ENCODE assay signal across 1 cellular context in genomic region chr7:23597064-23597907, GRCh38.
A peak's percentile ranks its signal among the peaks of the same experiment; 100 is the strongest.
TF ChIP-seq lines count a peak whose summit lies in the region.

Gene CCDC126 (plus strand): TSS chr7:23597382. CDS start chr7:23611316, 13,934 bp downstream.

TF ChIP-seq in K562, 482 proteins besides CTCF, POLR2A, EP300 and RAD21 (continued from another document and continues in another):
- TF ChIP-seq, protein P1, sequence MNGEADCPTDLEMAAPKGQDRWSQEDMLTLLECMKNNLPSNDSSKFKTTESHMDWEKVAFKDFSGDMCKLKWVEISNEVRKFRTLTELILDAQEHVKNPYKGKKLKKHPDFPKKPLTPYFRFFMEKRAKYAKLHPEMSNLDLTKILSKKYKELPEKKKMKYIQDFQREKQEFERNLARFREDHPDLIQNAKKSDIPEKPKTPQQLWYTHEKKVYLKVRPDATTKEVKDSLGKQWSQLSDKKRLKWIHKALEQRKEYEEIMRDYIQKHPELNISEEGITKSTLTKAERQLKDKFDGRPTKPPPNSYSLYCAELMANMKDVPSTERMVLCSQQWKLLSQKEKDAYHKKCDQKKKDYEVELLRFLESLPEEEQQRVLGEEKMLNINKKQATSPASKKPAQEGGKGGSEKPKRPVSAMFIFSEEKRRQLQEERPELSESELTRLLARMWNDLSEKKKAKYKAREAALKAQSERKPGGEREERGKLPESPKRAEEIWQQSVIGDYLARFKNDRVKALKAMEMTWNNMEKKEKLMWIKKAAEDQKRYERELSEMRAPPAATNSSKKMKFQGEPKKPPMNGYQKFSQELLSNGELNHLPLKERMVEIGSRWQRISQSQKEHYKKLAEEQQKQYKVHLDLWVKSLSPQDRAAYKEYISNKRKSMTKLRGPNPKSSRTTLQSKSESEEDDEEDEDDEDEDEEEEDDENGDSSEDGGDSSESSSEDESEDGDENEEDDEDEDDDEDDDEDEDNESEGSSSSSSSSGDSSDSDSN (IDR thresholded peaks at IDR 0.05; ENCODE audit: borderline replicate concordance in 1 of 2, low read depth in 2 of 2, low read length in 2 of 2) = peak; percentile 95 to 98
- TF ChIP-seq FOXK2 (conservative IDR thresholded peaks at IDR 0.05 in 1 of 2, IDR thresholded peaks at IDR 0.05 in 1 of 2; ENCODE audit: low read depth in 2 of 2) (no peak), ZNF592 (IDR thresholded peaks at IDR 0.05) (peak; percentile 69; the same call in 1 of the 2 replicates), E2F4 (CRISPR knock-in tag; IDR thresholded peaks at IDR 0.05; ENCODE audit: low read depth) (no peak), RB1 (IDR thresholded peaks at IDR 0.05; ENCODE audit: low read depth) (no peak; the same call in 1 of the 2 replicates), CBX8 (IDR thresholded peaks at IDR 0.05; ENCODE audit: borderline replicate concordance, extremely low read depth, low read depth, low read length, poor library complexity, severe bottlenecking) (no peak), BRF1 (IDR thresholded peaks at IDR 0.05; ENCODE audit: borderline replicate concordance, extremely low read depth, insufficient read length) (no peak), PTTG1 (tag; IDR thresholded peaks at IDR 0.05; ENCODE audit: low read depth) (no peak), ZNF277 (CRISPR knock-in tag; IDR thresholded peaks at IDR 0.05; ENCODE audit: borderline replicate concordance) (no peak), ZNF551 (CRISPR knock-in tag; IDR thresholded peaks at IDR 0.05) (no peak), TSC22D4 (tag; IDR thresholded peaks at IDR 0.05) (no peak), NR0B1 (IDR thresholded peaks at IDR 0.05; ENCODE audit: partially characterized antibody) (no peak), ASH1L (IDR thresholded peaks at IDR 0.05; ENCODE audit: borderline replicate concordance, low read depth, partially characterized antibody) (no peak), MCM2 (IDR thresholded peaks at IDR 0.05; ENCODE audit: low read depth) (no peak), ZNF778 (CRISPR knock-in tag; IDR thresholded peaks at IDR 0.05) (no peak), NRF1 (conservative IDR thresholded peaks at IDR 0.05 in 1 of 2, IDR thresholded peaks at IDR 0.05 in 1 of 2) (peak; percentile 59 to 72; a peak in 3 of 4 replicates), POLR2H (tag; IDR thresholded peaks at IDR 0.05; ENCODE audit: low read depth) (no peak), ZNF717 (CRISPR knock-in tag; IDR thresholded peaks at IDR 0.05) (no peak), RBFOX2 (IDR thresholded peaks at IDR 0.05; ENCODE audit: low read depth, low read length) (peak; percentile 75), ZNF384 (IDR thresholded peaks at IDR 0.05; ENCODE audit: low read depth, low read length) (no peak), TCF7L2 (IDR thresholded peaks at IDR 0.05; ENCODE audit: low read depth, low read length) (no peak)
- TF ChIP-seq, protein P2, sequence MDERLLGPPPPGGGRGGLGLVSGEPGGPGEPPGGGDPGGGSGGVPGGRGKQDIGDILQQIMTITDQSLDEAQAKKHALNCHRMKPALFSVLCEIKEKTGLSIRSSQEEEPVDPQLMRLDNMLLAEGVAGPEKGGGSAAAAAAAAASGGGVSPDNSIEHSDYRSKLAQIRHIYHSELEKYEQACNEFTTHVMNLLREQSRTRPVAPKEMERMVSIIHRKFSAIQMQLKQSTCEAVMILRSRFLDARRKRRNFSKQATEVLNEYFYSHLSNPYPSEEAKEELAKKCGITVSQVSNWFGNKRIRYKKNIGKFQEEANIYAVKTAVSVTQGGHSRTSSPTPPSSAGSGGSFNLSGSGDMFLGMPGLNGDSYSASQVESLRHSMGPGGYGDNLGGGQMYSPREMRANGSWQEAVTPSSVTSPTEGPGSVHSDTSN (CRISPR knock-in tag; IDR thresholded peaks at IDR 0.05; ENCODE audit: low read depth) = no peak
- TF ChIP-seq, protein P2 (tag; conservative IDR thresholded peaks at IDR 0.05; ENCODE audit: low read depth) = no peak
- TF ChIP-seq, protein P3, sequence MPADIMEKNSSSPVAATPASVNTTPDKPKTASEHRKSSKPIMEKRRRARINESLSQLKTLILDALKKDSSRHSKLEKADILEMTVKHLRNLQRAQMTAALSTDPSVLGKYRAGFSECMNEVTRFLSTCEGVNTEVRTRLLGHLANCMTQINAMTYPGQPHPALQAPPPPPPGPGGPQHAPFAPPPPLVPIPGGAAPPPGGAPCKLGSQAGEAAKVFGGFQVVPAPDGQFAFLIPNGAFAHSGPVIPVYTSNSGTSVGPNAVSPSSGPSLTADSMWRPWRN (IDR thresholded peaks at IDR 0.05; ENCODE audit: low read depth) = no peak
- TF ChIP-seq, protein P4, sequence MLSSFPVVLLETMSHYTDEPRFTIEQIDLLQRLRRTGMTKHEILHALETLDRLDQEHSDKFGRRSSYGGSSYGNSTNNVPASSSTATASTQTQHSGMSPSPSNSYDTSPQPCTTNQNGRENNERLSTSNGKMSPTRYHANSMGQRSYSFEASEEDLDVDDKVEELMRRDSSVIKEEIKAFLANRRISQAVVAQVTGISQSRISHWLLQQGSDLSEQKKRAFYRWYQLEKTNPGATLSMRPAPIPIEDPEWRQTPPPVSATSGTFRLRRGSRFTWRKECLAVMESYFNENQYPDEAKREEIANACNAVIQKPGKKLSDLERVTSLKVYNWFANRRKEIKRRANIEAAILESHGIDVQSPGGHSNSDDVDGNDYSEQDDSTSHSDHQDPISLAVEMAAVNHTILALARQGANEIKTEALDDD (IDR thresholded peaks at IDR 0.05) = no peak
- TF ChIP-seq, protein P5, sequence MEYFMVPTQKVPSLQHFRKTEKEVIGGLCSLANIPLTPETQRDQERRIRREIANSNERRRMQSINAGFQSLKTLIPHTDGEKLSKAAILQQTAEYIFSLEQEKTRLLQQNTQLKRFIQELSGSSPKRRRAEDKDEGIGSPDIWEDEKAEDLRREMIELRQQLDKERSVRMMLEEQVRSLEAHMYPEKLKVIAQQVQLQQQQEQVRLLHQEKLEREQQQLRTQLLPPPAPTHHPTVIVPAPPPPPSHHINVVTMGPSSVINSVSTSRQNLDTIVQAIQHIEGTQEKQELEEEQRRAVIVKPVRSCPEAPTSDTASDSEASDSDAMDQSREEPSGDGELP (CRISPR knock-in tag; IDR thresholded peaks at IDR 0.05; ENCODE audit: borderline replicate concordance) = peak; percentile 89; the same call in 1 of the 2 replicates
- TF ChIP-seq, protein P6, sequence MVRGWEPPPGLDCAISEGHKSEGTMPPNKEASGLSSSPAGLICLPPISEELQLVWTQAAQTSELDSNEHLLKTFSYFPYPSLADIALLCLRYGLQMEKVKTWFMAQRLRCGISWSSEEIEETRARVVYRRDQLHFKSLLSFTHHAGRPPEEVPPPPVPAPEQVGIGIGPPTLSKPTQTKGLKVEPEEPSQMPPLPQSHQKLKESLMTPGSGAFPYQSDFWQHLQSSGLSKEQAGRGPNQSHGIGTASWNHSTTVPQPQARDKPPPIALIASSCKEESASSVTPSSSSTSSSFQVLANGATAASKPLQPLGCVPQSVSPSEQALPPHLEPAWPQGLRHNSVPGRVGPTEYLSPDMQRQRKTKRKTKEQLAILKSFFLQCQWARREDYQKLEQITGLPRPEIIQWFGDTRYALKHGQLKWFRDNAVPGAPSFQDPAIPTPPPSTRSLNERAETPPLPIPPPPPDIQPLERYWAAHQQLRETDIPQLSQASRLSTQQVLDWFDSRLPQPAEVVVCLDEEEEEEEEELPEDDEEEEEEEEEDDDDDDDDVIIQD (CRISPR knock-in tag; IDR thresholded peaks at IDR 0.05) = no peak
